In genomic region chr3:112013058-112013783, GRCh38 we compare ENCODE assay signal across 8 cellular contexts. TPM values are rescaled to one million over a fixed set of nuclear protein-coding genes. Genes with fewer than 3 reads are reported as not detected.
DNase-seq lines count a peak whose midpoint lies in the region; ATAC-seq and TF ChIP-seq lines count a peak whose summit lies in the region.

No MANE protein-coding gene starts in this region.

- H3K36me3 ChIP-seq in MG63 (no peaks in the 10 kb centered on the region), lower lobe of right lung (no peaks in the 10 kb centered on the region)

- H3K27me3 ChIP-seq in MG63 (no peaks in the 10 kb centered on the region), lower lobe of right lung (ENCODE audit: low read depth) (no peaks in the 10 kb centered on the region)

- intact Hi-C loops in lower lobe of right lung (cut with DNase I): no loop called here

- H3K4me1 ChIP-seq in lower lobe of right lung: peaks cover 5% of the 10 kb centered on the region

- DNase-seq in ELR (ENCODE audit: low read depth) (peak; percentile 83), MG63 (peak; percentile 59), dermis microvascular lymphatic vessel endothelial cell (ENCODE audit: low read depth in 2 of 2) (peak; percentile 34 to 72), lower lobe of right lung (peak; percentile 51), NCI-H187 (lab: John Stamatoyannopoulos, UW) (no peak)
- DNase-seq in activated CD4-positive, alpha-beta T cell treated with anti-CD3 and anti-CD28 coated beads, Interleukin-2, amount 50 U/mL, for 24 hours (ENCODE audit: low read depth in 1 of 2, low spot score in 1 of 2): peak; percentile 32 to 70
- peak; percentile 28 for DNase-seq in stimulated activated CD8-positive, alpha-beta memory T cell treated with anti-CD3 and anti-CD28 coated beads, Interleukin-15, amount 100 ng/mL, for 1 hour (ENCODE audit: low read depth)

- no peak overlapping the region for H3K27ac ChIP-seq in lower lobe of right lung

- ATAC-seq in GM21825 (IDR thresholded peaks at IDR 0.05; ENCODE audit: unreplicated experiment) (peak; percentile 91), lower lobe of right lung (peak; percentile 81 to 89)

- peak; percentile 73 for TF ChIP-seq CTCF in lower lobe of right lung (IDR thresholded peaks at IDR 0.05)

- H3K9me3 ChIP-seq in MG63: 0 out of 2 replicates have a peak, but pooled peaks cover 2% of the 10 kb centered on the region
- no peaks in the 10 kb centered on the region for H3K9me3 ChIP-seq in lower lobe of right lung

- no peak overlapping the region for H3K4me3 ChIP-seq in MG63
- H3K4me3 ChIP-seq in lower lobe of right lung: no peak overlapping the region

RNA-seq across cellular contexts. Expression of gene TAGLN3, which starts 14.5 kb away (rescaled TPM):
- total RNA-seq in MG63 (2014; rRNA removed; shearing (Covaris generic); ENCODE audit: low replicate concordance): not detected in 2 replicates
- total RNA-seq in dermis microvascular lymphatic vessel endothelial cell (not detected in 2 replicates), lower lobe of right lung (0.44 TPM)

RNA-seq across cellular contexts. Expression of gene TMPRSS7, which starts 21.3 kb away (rescaled TPM):
- total RNA-seq in MG63 (2014; rRNA removed; shearing (Covaris generic); ENCODE audit: low replicate concordance): not detected in 2 replicates
- not detected in 2 replicates for total RNA-seq in dermis microvascular lymphatic vessel endothelial cell
- total RNA-seq in lower lobe of right lung: 0.15 TPM

RNA-seq across cellular contexts. Expression of gene ABHD10, which starts 34.4 kb away (rescaled TPM):
- total RNA-seq in MG63 (2014; rRNA removed; shearing (Covaris generic); ENCODE audit: low replicate concordance): 40.1 and 78.2 TPM in 2 replicates
- total RNA-seq in dermis microvascular lymphatic vessel endothelial cell (21.6 and 25.8 TPM in 2 replicates), lower lobe of right lung (29.3 TPM)

Comparison
In these comparisons a context has a peak if more than half of its experiments do, and no peak if none do; other contexts are left out.
1. DNase-seq: peak in ELR (single experiment), MG63 (single experiment), activated CD4-positive, alpha-beta T cell treated with anti-CD3 and anti-CD28 coated beads, Interleukin-2, amount 50 U/mL, for 24 hours (2 of 2), dermis microvascular lymphatic vessel endothelial cell (2 of 2), lower lobe of right lung (single experiment) and stimulated activated CD8-positive, alpha-beta memory T cell treated with anti-CD3 and anti-CD28 coated beads, Interleukin-15, amount 100 ng/mL, for 1 hour (single experiment); none in NCI-H187 (0 of 2).